In genomic region chr15:22979699-22980188, GRCh38 we compare ENCODE assay signal across 8 cellular contexts.
DNase-seq lines count a peak whose midpoint lies in the region; ATAC-seq and TF ChIP-seq lines count a peak whose summit lies in the region.

No MANE protein-coding gene starts in this region.

- H3K36me3 ChIP-seq in neutrophil, result no peaks in the 10 kb centered on the region

- H3K4me1 ChIP-seq in neutrophil (ENCODE audit: control insufficient read depth in 1 of 2, insufficient read depth in 1 of 2, low read depth in 1 of 2, low read length in 1 of 2), result peaks cover 16 to 25% of the 10 kb centered on the region in 2 experiments

- H3K27ac ChIP-seq in HL-60 (replicated peaks), result no peak overlapping the region
- no peak overlapping the region for H3K27ac ChIP-seq in neutrophil

- H3K4me3 Mint-ChIP-seq in activated T-cell treated with anti-CD3 and anti-CD28 coated beads, Interleukin-2, amount 50 U/mL, for 24 hours, result peak overlapping the region; percentile 86

- H3K4me3 ChIP-seq in HL-60 (replicated peaks; ENCODE audit: insufficient read depth, low read length), result peak overlapping the region; percentile 84
- peak overlapping the region; percentile 95 to 99 for H3K4me3 ChIP-seq in foreskin fibroblast (ENCODE audit: low read depth in 1 of 2, low read length in 2 of 2)
- H3K4me3 ChIP-seq in neutrophil (ENCODE audit: low read depth in 1 of 2, low read length in 1 of 2), result peak overlapping the region; percentile 32 to 53

- no peak for ATAC-seq in HG02798 (IDR thresholded peaks at IDR 0.05; ENCODE audit: poor library complexity, unreplicated experiment)
- ATAC-seq in HG02763 (IDR thresholded peaks at IDR 0.05; ENCODE audit: unreplicated experiment), result no peak

- H3K36me3 Mint-ChIP-seq in activated T-cell treated with anti-CD3 and anti-CD28 coated beads, Interleukin-2, amount 50 U/mL, for 24 hours (ENCODE audit: low read depth), result peaks cover 5% of the 10 kb centered on the region

- H3K27ac Mint-ChIP-seq in activated T-cell treated with anti-CD3 and anti-CD28 coated beads, Interleukin-2, amount 50 U/mL, for 24 hours, result peak overlapping the region; percentile 42

- H3K27me3 Mint-ChIP-seq in activated T-cell treated with anti-CD3 and anti-CD28 coated beads, Interleukin-2, amount 50 U/mL, for 24 hours, result peaks cover 25% of the 10 kb centered on the region

- DNase-seq in stimulated activated CD4-positive, alpha-beta T cell treated with anti-CD3 and anti-CD28 coated beads, Interleukin-12 subunit alpha, Interleukin-12 subunit beta, amount 100 ng/mL, for 4 hours, result peak; percentile 5
- no peak for DNase-seq in stimulated activated CD4-positive, alpha-beta T cell treated with anti-CD3 and anti-CD28 coated beads, Interleukin-4, amount 100 ng/mL, for 1 hour
- DNase-seq in HL-60 (ENCODE audit: low read depth in 1 of 2, low spot score in 1 of 2) (no peak), foreskin fibroblast (peak in 1 of 2 donors; percentile 49)
- DNase-seq in activated T-cell treated with anti-CD3 and anti-CD28 coated beads, Interleukin-2, amount 50 U/mL, for 24 hours, result peak; percentile 49

- no peaks in the 10 kb centered on the region for H3K9me3 ChIP-seq in neutrophil

- H3K27me3 ChIP-seq in HL-60 (ENCODE audit: insufficient read depth, poor library complexity, severe bottlenecking) (no peaks in the 10 kb centered on the region), neutrophil (peaks cover 75% of the 10 kb centered on the region)

- H3K9me3 Mint-ChIP-seq in activated T-cell treated with anti-CD3 and anti-CD28 coated beads, Interleukin-2, amount 50 U/mL, for 24 hours, result no peaks in the 10 kb centered on the region

- H3K4me1 Mint-ChIP-seq in activated T-cell treated with anti-CD3 and anti-CD28 coated beads, Interleukin-2, amount 50 U/mL, for 24 hours (ENCODE audit: low read depth), result peaks cover 17% of the 10 kb centered on the region

- TF ChIP-seq CTCF in HL-60 (IDR thresholded peaks at IDR 0.05; ENCODE audit: insufficient read depth, low read length) (no peak), foreskin fibroblast (IDR thresholded peaks at IDR 0.05; ENCODE audit: low read depth, low read length) (no peak), neutrophil (IDR thresholded peaks at IDR 0.05) (no peak)

Comparison
In these comparisons a context has a peak if more than half of its experiments do, and no peak if none do; other contexts are left out.
1. DNase-seq: peak in stimulated activated CD4-positive, alpha-beta T cell treated with anti-CD3 and anti-CD28 coated beads, Interleukin-12 subunit alpha, Interleukin-12 subunit beta, amount 100 ng/mL, for 4 hours (single experiment) and activated T-cell treated with anti-CD3 and anti-CD28 coated beads, Interleukin-2, amount 50 U/mL, for 24 hours (single experiment); none in stimulated activated CD4-positive, alpha-beta T cell treated with anti-CD3 and anti-CD28 coated beads, Interleukin-4, amount 100 ng/mL, for 1 hour (single experiment) and HL-60 (0 of 2).
2. H3K4me3 ChIP-seq: peak in every context shown above with its lines; median percentile 97 in foreskin fibroblast; 84 in HL-60; 42 in neutrophil.